ENCODE assay signal across 21 cellular contexts in the genomic region with DNA sequence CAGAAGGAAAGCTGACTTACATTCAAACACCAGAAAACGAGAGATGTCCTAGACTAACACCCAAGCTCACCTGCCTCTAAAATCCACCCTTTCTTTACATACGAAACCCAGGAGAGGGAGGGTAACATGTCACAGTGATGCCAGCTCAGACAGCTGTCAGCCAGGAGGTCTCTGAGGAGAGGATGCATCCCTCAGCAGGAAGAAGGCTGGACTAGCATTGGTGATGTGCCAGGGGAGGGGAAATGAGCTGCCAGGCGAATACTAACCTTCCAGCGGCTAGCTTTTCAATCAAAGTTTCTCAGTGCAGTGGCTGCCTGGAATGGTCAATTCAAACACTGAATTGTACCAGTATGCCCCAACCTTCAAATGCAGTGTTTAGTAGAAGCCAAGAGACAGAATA. TPM values are rescaled to one million over a fixed set of nuclear protein-coding genes. Genes with fewer than 3 reads are reported as not detected.
DNase-seq lines count a peak whose midpoint lies in the region; ATAC-seq lines count a peak whose summit lies in the region.
"Had no signal": no experiment of that assay in that cellular context is flagged by ENCODE, and none has a peak within 500 bp of the region (broad histone marks: within the 10 kb centered on the region; RNA-seq: fewer than 3 reads in every experiment).

No MANE protein-coding gene starts in this region.

- intact Hi-C loops in activated CD4-positive, alpha-beta T cell treated with anti-CD3 and anti-CD28 coated beads for 36 hours (cut with DNase I, micrococcal nuclease), result no loop called here

- peak overlapping the region; percentile 48; the same call in 1 of the 2 replicates for H3K9ac ChIP-seq in BLaER1

- H3K27ac ChIP-seq in BLaER1, result no peak overlapping the region
- H3K27ac ChIP-seq: PC-9 had no signal

- H3K4me1 Mint-ChIP-seq in activated naive CD8-positive, alpha-beta T cell treated with anti-CD3 and anti-CD28 coated beads, Interleukin-2, amount 10 ng/mL, durations not matched to agents 7 days and 5 days, result peaks cover 23% of the 10 kb centered on the region
- H3K4me1 Mint-ChIP-seq in memory B cell, result peaks cover 13% of the 10 kb centered on the region
- H3K4me1 Mint-ChIP-seq in activated CD4-positive, alpha-beta T cell treated with anti-CD3 and anti-CD28 coated beads for 36 hours, result peaks cover 24% of the 10 kb centered on the region

- H3K9me3 Mint-ChIP-seq in activated naive CD8-positive, alpha-beta T cell treated with anti-CD3 and anti-CD28 coated beads, Interleukin-2, amount 10 ng/mL, durations not matched to agents 7 days and 5 days, result no peaks in the 10 kb centered on the region
- no peaks in the 10 kb centered on the region for H3K9me3 Mint-ChIP-seq in memory B cell
- H3K9me3 Mint-ChIP-seq in activated CD4-positive, alpha-beta T cell treated with anti-CD3 and anti-CD28 coated beads for 36 hours (ENCODE audit: low read depth), result no peaks in the 10 kb centered on the region
- H3K9me3 Mint-ChIP-seq: CD14-positive monocyte had no signal

- no peaks in the 10 kb centered on the region for H3K27me3 Mint-ChIP-seq in activated naive CD8-positive, alpha-beta T cell treated with anti-CD3 and anti-CD28 coated beads, Interleukin-2, amount 10 ng/mL, durations not matched to agents 7 days and 5 days
- H3K27me3 Mint-ChIP-seq in memory B cell, result no peaks in the 10 kb centered on the region
- H3K27me3 Mint-ChIP-seq in activated CD4-positive, alpha-beta T cell treated with anti-CD3 and anti-CD28 coated beads for 36 hours, result no peaks in the 10 kb centered on the region

- peaks cover 48% of the 10 kb centered on the region for H4K20me1 ChIP-seq in BLaER1

- POLR2A ChIA-PET in activated naive CD8-positive, alpha-beta T cell treated with anti-CD3 and anti-CD28 coated beads, Interleukin-2, amount 10 ng/mL, durations not matched to agents 7 days and 5 days (lab: Charles Lee), result interaction anchor here (0.9 to 2.0 kb wide), 2 partner anchors 11 to 69 kb away, joined by 3 to 8 read pairs; partner anchors contain the start of gene PTTG1IP
- POLR2A ChIA-PET in activated CD4-positive, alpha-beta T cell treated with anti-CD3 and anti-CD28 coated beads for 36 hours (lab: Charles Lee), result no interaction called here

- peak overlapping the region; percentile 32 for H3K4me2 ChIP-seq in BLaER1
- H3K4me2 ChIP-seq: PC-9 had no signal

- peaks cover 53% of the 10 kb centered on the region for H3K4me1 ChIP-seq in BLaER1

- peaks cover 12% of the 10 kb centered on the region for H3K36me3 Mint-ChIP-seq in activated naive CD8-positive, alpha-beta T cell treated with anti-CD3 and anti-CD28 coated beads, Interleukin-2, amount 10 ng/mL, durations not matched to agents 7 days and 5 days
- H3K36me3 Mint-ChIP-seq in memory B cell, result peaks cover 21% of the 10 kb centered on the region
- H3K36me3 Mint-ChIP-seq in activated CD4-positive, alpha-beta T cell treated with anti-CD3 and anti-CD28 coated beads for 36 hours (ENCODE audit: low read depth), result peaks cover 58% of the 10 kb centered on the region

- no peaks in the 10 kb centered on the region for H3K9me3 ChIP-seq in BLaER1
- H3K9me3 ChIP-seq: MG63 had no signal

- CTCF ChIA-PET in activated CD4-positive, alpha-beta T cell treated with anti-CD3 and anti-CD28 coated beads for 36 hours (lab: Charles Lee), result interaction anchor here (0.6 to 3.3 kb wide), 2 partner anchors 12 to 675 kb away, joined by 3 to 14 read pairs; no protein-coding TSS in a partner anchor

- peak overlapping the region; percentile 27 for H3K27ac Mint-ChIP-seq in activated naive CD8-positive, alpha-beta T cell treated with anti-CD3 and anti-CD28 coated beads, Interleukin-2, amount 10 ng/mL, durations not matched to agents 7 days and 5 days
- H3K27ac Mint-ChIP-seq in memory B cell, result peak overlapping the region; percentile 69
- no peak overlapping the region for H3K27ac Mint-ChIP-seq in activated CD4-positive, alpha-beta T cell treated with anti-CD3 and anti-CD28 coated beads for 36 hours

- peaks cover 70% of the 10 kb centered on the region for H3K36me3 ChIP-seq in BLaER1

- H3K4me3 ChIP-seq in BLaER1, result no peak overlapping the region
- H3K4me3 ChIP-seq: MG63, PC-9 had no signal

- H3K4me3 Mint-ChIP-seq in activated naive CD8-positive, alpha-beta T cell treated with anti-CD3 and anti-CD28 coated beads, Interleukin-2, amount 10 ng/mL, durations not matched to agents 7 days and 5 days, result no peak overlapping the region
- no peak overlapping the region for H3K4me3 Mint-ChIP-seq in memory B cell
- H3K4me3 Mint-ChIP-seq in activated CD4-positive, alpha-beta T cell treated with anti-CD3 and anti-CD28 coated beads for 36 hours, result no peak overlapping the region
- H3K4me3 Mint-ChIP-seq: CD14-positive monocyte had no signal

- peak; percentile 40 for DNase-seq in NCI-H2171 treated with DMSO at 0.1 percent for 48 hours (lab: John Stamatoyannopoulos, UW)
- DNase-seq in NCI-H2171 (lab: John Stamatoyannopoulos, UW), result no peak
- no peak for DNase-seq in activated naive CD8-positive, alpha-beta T cell treated with anti-CD3 and anti-CD28 coated beads, Interleukin-2, amount 10 ng/mL, durations not matched to agents 7 days and 5 days
- DNase-seq in memory B cell (ENCODE audit: low spot score in 2 of 2), result no peak
- no peak for DNase-seq in NCI-H2107 (lab: John Stamatoyannopoulos, UW)
- no peak for DNase-seq in activated CD4-positive, alpha-beta T cell treated with anti-CD3 and anti-CD28 coated beads for 36 hours
- no peak for DNase-seq in ureter (ENCODE audit: low spot score)
- DNase-seq: AML-193, DMS79, H7, MG63, NCI-H1048, NCI-H1417 treated with DMSO at 0.1 percent for 48 hours, NCI-H187, NCI-H2227 treated with DMSO at 0.1 percent for 48 hours, NCI-H510A, PC-9, SIG-M5 had no signal

- ATAC-seq in activated naive CD8-positive, alpha-beta T cell treated with anti-CD3 and anti-CD28 coated beads, Interleukin-2, amount 10 ng/mL, durations not matched to agents 7 days and 5 days (ENCODE audit: low read depth), result no peak
- ATAC-seq in memory B cell (ENCODE audit: low read depth), result no peak
- no peak for ATAC-seq in activated CD4-positive, alpha-beta T cell treated with anti-CD3 and anti-CD28 coated beads for 36 hours
- ATAC-seq: SK-N-SH treated with all-trans-retinoic acid at 6 μM for 48 hours had no signal

- no peaks in the 10 kb centered on the region for H3K27me3 ChIP-seq in BLaER1
- H3K27me3 ChIP-seq: MG63 had no signal

RNA-seq across cellular contexts. Expression of gene UBE2G2, which starts 3.6 kb away (rescaled TPM):
- total RNA-seq in activated naive CD8-positive, alpha-beta T cell treated with anti-CD3 and anti-CD28 coated beads, Interleukin-2, amount 10 ng/mL, durations not matched to agents 7 days and 5 days, result 100 to 1,000 TPM; 111 TPM
- total RNA-seq in activated CD4-positive, alpha-beta T cell treated with anti-CD3 and anti-CD28 coated beads for 36 hours, result 100 to 1,000 TPM; 103 to 121 TPM
- total RNA-seq in ureter, result 126 TPM

RNA-seq across cellular contexts. Expression of gene SUMO3, which starts 12.6 kb away (rescaled TPM):
- 10 to 100 TPM; 81.5 to 82.6 TPM for total RNA-seq in activated naive CD8-positive, alpha-beta T cell treated with anti-CD3 and anti-CD28 coated beads, Interleukin-2, amount 10 ng/mL, durations not matched to agents 7 days and 5 days
- total RNA-seq in activated CD4-positive, alpha-beta T cell treated with anti-CD3 and anti-CD28 coated beads for 36 hours, result 10 to 100 TPM; 83.4 to 84.9 TPM
- total RNA-seq in ureter, result 73.4 TPM
